ENCODE assay signal across 21 cellular contexts in the genomic region with DNA sequence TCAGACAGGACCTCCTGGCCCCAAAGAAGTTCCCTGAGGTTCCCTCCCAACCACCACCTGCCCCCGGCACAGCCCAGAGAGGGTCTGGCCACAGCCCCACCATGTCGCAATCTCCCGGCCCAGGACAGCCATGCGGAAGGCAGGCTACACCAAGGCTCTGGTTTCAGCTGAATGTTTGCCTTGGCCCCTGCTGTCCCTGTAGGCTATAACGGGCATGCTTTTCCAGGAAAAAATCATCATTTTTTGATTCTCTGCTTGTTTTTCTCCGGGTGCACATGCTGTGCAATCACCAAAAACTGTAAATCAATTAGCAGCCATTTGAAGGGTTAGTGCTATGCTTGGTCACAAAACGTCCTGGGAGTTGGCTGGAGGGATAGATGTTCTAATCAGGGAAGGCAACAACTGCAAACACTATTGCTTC.
DNase-seq lines count a peak whose midpoint lies in the region; ATAC-seq, FAIRE-seq and TF ChIP-seq lines count a peak whose summit lies in the region.
"Had no signal": no experiment of that assay in that cellular context is flagged by ENCODE, and none has a peak within 500 bp of the region (broad histone marks: within the 10 kb centered on the region; RNA-seq: fewer than 3 reads in every experiment).

No MANE protein-coding gene starts in this region.

- in situ Hi-C loops in gastrocnemius medialis (cut with MboI; ENCODE audit: low sequenced_read_pairs in 4 of 4): loop anchor here in 2 of 4 donors (25.0 kb wide), 2 partner anchors 282 to 382 kb away; no protein-coding TSS in a partner anchor

- no peak overlapping the region for H3K4ac ChIP-seq in mesendoderm (ENCODE audit: low read depth, low read length)

- no peak overlapping the region for H4K5ac ChIP-seq in mesendoderm (ENCODE audit: low read length)

- H3K56ac ChIP-seq in mesendoderm (ENCODE audit: low read length): no peak overlapping the region

- intact Hi-C loops in natural killer cell (cut with micrococcal nuclease) (no loop called here), kidney (cut with DNase I) (no loop called here), gastrocnemius medialis (cut with DNase I; ENCODE audit: low total_unique reads) (no loop called here)

- no peak for FAIRE-seq in kidney (lab: Jason Lieb, UNC)
- FAIRE-seq: A204.1, frontal cortex had no signal

- H3K4me1 Mint-ChIP-seq in natural killer cell treated with Interleukin-12 subunit alpha and Interleukin-12 subunit beta and Interleukin-15 and Interleukin-18, amount 100 ng/mL, for 72 hours (ENCODE audit: low read depth in 2 of 2): no peaks in the 10 kb centered on the region
- H3K4me1 Mint-ChIP-seq in natural killer cell (no peaks in the 10 kb centered on the region), immature natural killer cell (no peaks in the 10 kb centered on the region)
- H3K4me1 Mint-ChIP-seq: activated B cell treated with CpG ODN at 0.5 μM for 24 hours, neural crest cell had no signal

- H3K18ac ChIP-seq in mesendoderm (ENCODE audit: low read length): no peak overlapping the region

- no CpG with 5 or more reads among the region's 7 CpGs for WGBS in mesendoderm (ENCODE audit: extremely low coverage, insufficient coverage, low lambda C conversion rate)

- no peak for TF ChIP-seq CTCF in natural killer cell (IDR thresholded peaks at IDR 0.05)
- TF ChIP-seq CTCF in kidney (IDR thresholded peaks at IDR 0.05; ENCODE audit: borderline replicate concordance, extremely low read depth, insufficient read depth): no peak
- no peak for TF ChIP-seq CTCF in gastrocnemius medialis (IDR thresholded peaks at IDR 0.05 in 4 of 5, conservative IDR thresholded peaks at IDR 0.05 in 1 of 5)
- TF ChIP-seq CTCF in GM20000 (IDR thresholded peaks at IDR 0.05; ENCODE audit: extremely low read depth, missing control alignments): no peak

- no peak overlapping the region for H3K4me2 ChIP-seq in mesendoderm (ENCODE audit: low read length)

- H3K23ac ChIP-seq in mesendoderm (ENCODE audit: low read length): no peak overlapping the region

- H4K8ac ChIP-seq in mesendoderm (ENCODE audit: low read depth, low read length): no peak overlapping the region

- no peak overlapping the region for H2AK5ac ChIP-seq in mesendoderm (ENCODE audit: low read length)

- no peaks in the 10 kb centered on the region for H3K79me1 ChIP-seq in mesendoderm (ENCODE audit: low read length)

- TF ChIP-seq POLR2A in gastrocnemius medialis (IDR thresholded peaks at IDR 0.05): no peak

- H3K27me3 Mint-ChIP-seq in natural killer cell treated with Interleukin-12 subunit alpha and Interleukin-12 subunit beta and Interleukin-15 and Interleukin-18, amount 100 ng/mL, for 72 hours: peaks cover 48 to 56% of the 10 kb centered on the region in 2 donors
- H3K27me3 Mint-ChIP-seq in natural killer cell (ENCODE audit: low read depth in 2 of 2) (peaks cover 39 to 74% of the 10 kb centered on the region in 2 donors), immature natural killer cell (ENCODE audit: low read depth in 3 of 3) (peaks cover 5 to 14% (median 13%) of the 10 kb centered on the region in 3 donors)

- H3K36me3 Mint-ChIP-seq in natural killer cell treated with Interleukin-12 subunit alpha and Interleukin-12 subunit beta and Interleukin-15 and Interleukin-18, amount 100 ng/mL, for 72 hours: no peaks in the 10 kb centered on the region
- H3K36me3 Mint-ChIP-seq in natural killer cell: no peaks in the 10 kb centered on the region
- no peaks in the 10 kb centered on the region for H3K36me3 Mint-ChIP-seq in immature natural killer cell

- H3K27me3 ChIP-seq in gastrocnemius medialis (peaks cover 0 to 5% (median 0%) of the 10 kb centered on the region in 3 donors), mesendoderm (ENCODE audit: insufficient read depth, low read length, poor library complexity) (no peaks in the 10 kb centered on the region)

- H3K9me3 Mint-ChIP-seq in natural killer cell treated with Interleukin-12 subunit alpha and Interleukin-12 subunit beta and Interleukin-15 and Interleukin-18, amount 100 ng/mL, for 72 hours: no peaks in the 10 kb centered on the region
- no peaks in the 10 kb centered on the region for H3K9me3 Mint-ChIP-seq in natural killer cell
- H3K9me3 Mint-ChIP-seq in immature natural killer cell: no peaks in the 10 kb centered on the region
- H3K9me3 Mint-ChIP-seq: activated B cell treated with CpG ODN at 0.5 μM for 24 hours; T-helper 2 cell treated with Interferon-gamma antibody and Interleukin-4, amounts not matched to agents 5 μg/mL and 100 μg/mL, for 36 hours had no signal

- H2BK5ac ChIP-seq in mesendoderm (ENCODE audit: low read length): no peak overlapping the region

- no peak overlapping the region for H3K4me3 Mint-ChIP-seq in natural killer cell treated with Interleukin-12 subunit alpha and Interleukin-12 subunit beta and Interleukin-15 and Interleukin-18, amount 100 ng/mL, for 72 hours
- H3K4me3 Mint-ChIP-seq in natural killer cell (no peak overlapping the region), immature natural killer cell (no peak overlapping the region)
- H3K4me3 Mint-ChIP-seq: activated B cell treated with CpG ODN at 0.5 μM for 24 hours; CD4-positive, alpha-beta T cell; H9; neural crest cell; T-helper 2 cell treated with Interferon-gamma antibody and Interleukin-4, amounts not matched to agents 5 μg/mL and 100 μg/mL, for 36 hours had no signal

- no peaks in the 10 kb centered on the region for H3K79me2 ChIP-seq in mesendoderm (ENCODE audit: control insufficient read depth, insufficient read depth, low read length)

- H3K4me1 ChIP-seq in kidney (ENCODE audit: control insufficient read depth in 1 of 2, insufficient read depth in 1 of 2, low read depth in 1 of 2, low read length in 2 of 2) (no peaks in the 10 kb centered on the region), gastrocnemius medialis (peaks cover 0 to 16% of the 10 kb centered on the region in 2 donors), mesendoderm (ENCODE audit: control insufficient read depth, low read depth, low read length) (no peaks in the 10 kb centered on the region)

- H3K27ac Mint-ChIP-seq in natural killer cell treated with Interleukin-12 subunit alpha and Interleukin-12 subunit beta and Interleukin-15 and Interleukin-18, amount 100 ng/mL, for 72 hours: no peak overlapping the region
- H3K27ac Mint-ChIP-seq in natural killer cell: no peak overlapping the region
- no peak overlapping the region for H3K27ac Mint-ChIP-seq in immature natural killer cell
- H3K27ac Mint-ChIP-seq: activated B cell treated with CpG ODN at 0.5 μM for 24 hours; CD4-positive, alpha-beta T cell; H9; T-helper 2 cell treated with Interferon-gamma antibody and Interleukin-4, amounts not matched to agents 5 μg/mL and 100 μg/mL, for 36 hours had no signal

- H3K27ac ChIP-seq in kidney (ENCODE audit: low read depth in 2 of 2, low read length in 2 of 2) (no peak overlapping the region), gastrocnemius medialis (peak overlapping the region; percentile 27 to 67 (median 46)), mesendoderm (ENCODE audit: low read depth, low read length) (no peak overlapping the region)

- H3K36me3 ChIP-seq in kidney (ENCODE audit: control insufficient read depth in 1 of 2, insufficient read depth in 2 of 2, low read length in 2 of 2): no peaks in the 10 kb centered on the region
- H3K36me3 ChIP-seq in gastrocnemius medialis: no peaks in the 10 kb centered on the region
- H3K36me3 ChIP-seq in mesendoderm (ENCODE audit: control insufficient read depth, insufficient read depth, low read length): no peaks in the 10 kb centered on the region

- H3K4me3 ChIP-seq in kidney (ENCODE audit: low read length in 2 of 2) (no peak overlapping the region), gastrocnemius medialis (no peak overlapping the region), mesendoderm (ENCODE audit: low read length) (no peak overlapping the region)

- no peak overlapping the region for H2BK120ac ChIP-seq in mesendoderm (ENCODE audit: low read depth, low read length)

- peak; percentile 15 to 49 for ATAC-seq in natural killer cell treated with Interleukin-12 subunit alpha and Interleukin-12 subunit beta and Interleukin-15 and Interleukin-18, amount 100 ng/mL, for 72 hours
- ATAC-seq in natural killer cell (no peak), gastrocnemius medialis (peak; percentile 74 to 75)

- H2BK15ac ChIP-seq in mesendoderm (replicated peaks; ENCODE audit: low read depth): no peak overlapping the region

- H3K9me3 ChIP-seq in kidney (ENCODE audit: control insufficient read depth in 1 of 2, low read length in 2 of 2): no peaks in the 10 kb centered on the region
- H3K9me3 ChIP-seq in gastrocnemius medialis: no peaks in the 10 kb centered on the region

- DNase-seq in natural killer cell treated with Interleukin-12 subunit alpha and Interleukin-12 subunit beta and Interleukin-15 and Interleukin-18, amount 100 ng/mL, for 72 hours (ENCODE audit: low spot score): no peak
- DNase-seq in natural killer cell: no peak
- DNase-seq in kidney: peak; percentile 94
- peak; percentile 47 to 78 for DNase-seq in gastrocnemius medialis
- no peak for DNase-seq in mesendoderm
- no peak for DNase-seq in immature natural killer cell
- DNase-seq in GM20000 (ENCODE audit: low spot score): no peak
- DNase-seq in superior temporal gyrus (ENCODE audit: extremely low spot score): no peak
- DNase-seq: activated B cell treated with CpG ODN at 0.5 μM for 24 hours; CD4-positive, alpha-beta T cell; DND-41; H9; KG1; mammary epithelial cell; NCI-H1105; OCI-M1; stimulated activated CD4-positive, alpha-beta T cell treated with anti-CD3 and anti-CD28 coated beads, Interleukin-1b, Interleukin-23, amount 100 ng/mL, for 48 hours had no signal

- H3K9ac ChIP-seq in kidney (ENCODE audit: low read length in 2 of 2) (no peak overlapping the region), mesendoderm (ENCODE audit: low read length) (no peak overlapping the region)

Comparison
In these comparisons a context has a peak if more than half of its experiments do, and no peak if none do; other contexts are left out.
1. ATAC-seq: peak in natural killer cell treated with Interleukin-12 subunit alpha and Interleukin-12 subunit beta and Interleukin-15 and Interleukin-18, amount 100 ng/mL, for 72 hours (2 of 2) and gastrocnemius medialis (2 of 2); none in natural killer cell (0 of 3).
2. DNase-seq: peak in kidney (single experiment) and gastrocnemius medialis (2 of 2); none in natural killer cell treated with Interleukin-12 subunit alpha and Interleukin-12 subunit beta and Interleukin-15 and Interleukin-18, amount 100 ng/mL, for 72 hours (single experiment), natural killer cell (single experiment), mesendoderm (single experiment), immature natural killer cell (0 of 3), GM20000 (single experiment) and superior temporal gyrus (single experiment).
3. H3K27ac ChIP-seq: peak in gastrocnemius medialis (4 of 4); none in kidney (0 of 2) and mesendoderm (single experiment).